In genomic region chr4:164935363-164935762, GRCh38 we compare ENCODE assay signal across 9 cellular contexts. TPM values are rescaled to one million over a fixed set of nuclear protein-coding genes. Genes with fewer than 3 reads are reported as not detected.
DNase-seq lines count a peak whose midpoint lies in the region; ATAC-seq, FAIRE-seq and TF ChIP-seq lines count a peak whose summit lies in the region.
"Had no signal": no experiment of that assay in that cellular context is flagged by ENCODE, and none has a peak within 500 bp of the region (broad histone marks: within the 10 kb centered on the region; RNA-seq: fewer than 3 reads in every experiment).

No MANE protein-coding gene starts in this region.

- FAIRE-seq in frontal cortex (lab: Jason Lieb, UNC), result no peak

- H3K4me3 ChIP-seq in WERI-Rb-1 (ENCODE audit: low read depth, low read length) (no peak overlapping the region), dorsolateral prefrontal cortex (no peak overlapping the region)

- no peak overlapping the region for H3K4me3 Mint-ChIP-seq in immature natural killer cell

- H3K27ac Mint-ChIP-seq in immature natural killer cell, result no peak overlapping the region

- no peaks in the 10 kb centered on the region for H3K9me3 ChIP-seq in WERI-Rb-1 (ENCODE audit: severe bottlenecking)

- no peak overlapping the region for H3K27ac ChIP-seq in WERI-Rb-1
- no peak overlapping the region for H3K27ac ChIP-seq in dorsolateral prefrontal cortex
- H3K27ac ChIP-seq: epithelial cell of prostate had no signal

- peaks cover 0 to 6% (median 4%) of the 10 kb centered on the region in 3 donors for H3K27me3 Mint-ChIP-seq in immature natural killer cell (ENCODE audit: low read depth in 3 of 3)

- H3K36me3 ChIP-seq in WERI-Rb-1, result no peaks in the 10 kb centered on the region

- intact Hi-C loops in dorsolateral prefrontal cortex (cut with DNase I), result loop anchor here in 1 of 2 donors (5.0 kb wide), 1 partner anchor 62 kb away; no protein-coding TSS in a partner anchor

- H3K27me3 ChIP-seq in WERI-Rb-1 (ENCODE audit: insufficient read depth, low read depth, severe bottlenecking), result no peaks in the 10 kb centered on the region
- peaks cover 0 to 4% (median 0%) of the 10 kb centered on the region in 45 donors for H3K27me3 ChIP-seq in dorsolateral prefrontal cortex

- DNase-seq in GM10266 (ENCODE audit: extremely low spot score) (peak; percentile 26), WERI-Rb-1 (peak; percentile 52), NOMO-1 treated with dmso at 0.1 percent for 144 hours (lab: John Stamatoyannopoulos, UW; ENCODE audit: unreplicated experiment) (no peak), immature natural killer cell (no peak), dorsolateral prefrontal cortex (no peak), frontal cortex (ENCODE audit: low spot score in 2 of 2) (no peak)

- TF ChIP-seq CTCF in GM10266 (IDR thresholded peaks at IDR 0.05; ENCODE audit: control insufficient read depth, insufficient read depth, low read depth, missing control alignments) (peak; percentile 27), WERI-Rb-1 (IDR thresholded peaks at IDR 0.05; ENCODE audit: low read depth, low read length) (peak; percentile 53), dorsolateral prefrontal cortex (IDR thresholded peaks at IDR 0.05 in 54 of 56, conservative IDR thresholded peaks at IDR 0.05 in 2 of 56; ENCODE audit: low read depth in 1 of 56, partially characterized antibody in 56 of 56) (no peak)

- peaks cover 0 to 4% (median 0%) of the 10 kb centered on the region in 6 donors for H3K9me3 Mint-ChIP-seq in immature natural killer cell

- no peaks in the 10 kb centered on the region for H3K4me1 Mint-ChIP-seq in immature natural killer cell

- no peaks in the 10 kb centered on the region for H3K36me3 Mint-ChIP-seq in immature natural killer cell

- ATAC-seq in GM21367 (IDR thresholded peaks at IDR 0.05; ENCODE audit: unreplicated experiment) (peak; percentile 53), HG03280 (IDR thresholded peaks at IDR 0.05; ENCODE audit: unreplicated experiment) (peak; percentile 66)

RNA-seq across cellular contexts. Expression of gene TRIM61, which starts 42.1 kb away (rescaled TPM):
- polyA plus RNA-seq in immature natural killer cell, result 1 to 10 TPM in 2 of 3 donors, not detected in 1; 1.8 to 2.5 TPM
- 1 to 10 TPM in 27 of 120 experiments, under 1 TPM in 70, not detected in 23; 0.28 to 2.1 (median 0.72) TPM for total RNA-seq in dorsolateral prefrontal cortex
- total RNA-seq in frontal cortex, result 1.6 TPM

RNA-seq across cellular contexts. Expression of gene APELA, which starts 58.4 kb away (rescaled TPM):
- not detected for polyA plus RNA-seq in immature natural killer cell
- total RNA-seq in dorsolateral prefrontal cortex (1 to 10 TPM in 1 of 120 experiments, under 1 TPM in 1, not detected in 118; 0.42 to 1.5 TPM), frontal cortex (0.41 TPM)

Comparison
In these comparisons a context has a peak if more than half of its experiments do, and no peak if none do; other contexts are left out.
1. DNase-seq: peak in GM10266 (single experiment) and WERI-Rb-1 (single experiment); none in NOMO-1 treated with dmso at 0.1 percent for 144 hours (single experiment), immature natural killer cell (0 of 3), dorsolateral prefrontal cortex (0 of 10) and frontal cortex (0 of 2).
2. CTCF ChIP-seq: peak in GM10266 (single experiment) and WERI-Rb-1 (single experiment); none in dorsolateral prefrontal cortex (0 of 56).